Comparison of ENCODE assay signal across 12 cellular contexts in genomic region chr10:89888647-89889046, GRCh38.
DNase-seq lines count a peak whose midpoint lies in the region; ATAC-seq and TF ChIP-seq lines count a peak whose summit lies in the region.
"Had no signal": no experiment of that assay in that cellular context is flagged by ENCODE, and none has a peak within 500 bp of the region (broad histone marks: within the 10 kb centered on the region; RNA-seq: fewer than 3 reads in every experiment).

No MANE protein-coding gene starts in this region.

- no peak overlapping the region for H3K4me2 ChIP-seq in mammary epithelial cell (ENCODE audit: insufficient read depth, low read depth, low read length)

- H3K9ac ChIP-seq in mammary epithelial cell (ENCODE audit: insufficient read depth, low read length), result no peak overlapping the region

- no peaks in the 10 kb centered on the region for H4K20me1 ChIP-seq in mammary epithelial cell (ENCODE audit: insufficient read depth, low read length)

- H3K27me3 ChIP-seq in layer of hippocampus (ENCODE audit: control insufficient read depth, insufficient read depth, low read length), result no peaks in the 10 kb centered on the region
- H3K27me3 ChIP-seq in mammary epithelial cell (ENCODE audit: insufficient read depth, low read length), result no peaks in the 10 kb centered on the region
- H3K27me3 ChIP-seq: Peyer's patch had no signal

- in situ Hi-C loops in mammary epithelial cell (cut with MboI; ENCODE audit: low sequenced_read_pairs in 2 of 2), result no loop called here

- CTCF ChIA-PET in mammary epithelial cell (lab: Charles Lee; ENCODE audit: low non-redundant PET), result interaction anchor here (0.7 kb wide), 1 partner anchor 260 kb away, joined by 3 read pairs; no protein-coding TSS in a partner anchor

- intact Hi-C loops in mammary epithelial cell (cut with micrococcal nuclease), result no loop called here

- no peak overlapping the region for H3K4me3 ChIP-seq in mammary epithelial cell (replicated peaks in 1 of 3; ENCODE audit: insufficient read depth in 1 of 3, low read depth in 2 of 3, low read length in 3 of 3)
- H3K4me3 ChIP-seq: Peyer's patch had no signal

- peaks cover 4% of the 10 kb centered on the region for H3K4me1 ChIP-seq in mammary epithelial cell (ENCODE audit: insufficient read depth, low read length)
- H3K4me1 ChIP-seq: Peyer's patch had no signal

- BruUV-seq in mammary epithelial cell (replicated peaks; lab: Mats Ljungman, UMichigan), result no TSS peak

- ATAC-seq in GM18508 (IDR thresholded peaks at IDR 0.05; ENCODE audit: insufficient read depth, unreplicated experiment) (peak; percentile 89), GM21717 (IDR thresholded peaks at IDR 0.05; ENCODE audit: unreplicated experiment) (peak; percentile 43), HG03521 (IDR thresholded peaks at IDR 0.05; ENCODE audit: unreplicated experiment) (peak; percentile 51)
- ATAC-seq in stimulated activated naive CD8-positive, alpha-beta T cell treated with anti-CD3 and anti-CD28 coated beads, Interleukin-15, Interleukin-2, amounts not matched to agents 100 U/mL and 50 U/mL, for 24 hours, result no peak
- ATAC-seq: activated CD8-positive, alpha-beta memory T cell treated with anti-CD3 and anti-CD28 coated beads, Interleukin-2, amount 10 ng/mL, durations not matched to agents 7 days and 5 days; stimulated activated naive CD8-positive, alpha-beta T cell treated with anti-CD3 and anti-CD28 coated beads, Interleukin-15, amount 100 ng/mL, for 72 hours had no signal

- no peak overlapping the region for H2AFZ ChIP-seq in mammary epithelial cell (ENCODE audit: low read depth, low read length)

- dilution Hi-C loops in mammary epithelial cell (cut with HindIII; ENCODE audit: low sequenced_read_pairs), result no loop called here

- H3K36me3 ChIP-seq in mammary epithelial cell (ENCODE audit: insufficient read depth, low read length), result no peaks in the 10 kb centered on the region
- H3K36me3 ChIP-seq: Peyer's patch had no signal

- DNase-seq in kidney glomerular epithelial cell (lab: John Stamatoyannopoulos, UW) (no peak), mammary epithelial cell (no peak)
- no peak for DNase-seq in activated effector memory CD4-positive, alpha-beta T cell treated with anti-CD3 and anti-CD28 coated beads, Interleukin-2, amount 50 U/mL, for 16 hours
- no peak for DNase-seq in stimulated activated naive CD8-positive, alpha-beta T cell treated with anti-CD3 and anti-CD28 coated beads, Interleukin-15, Interleukin-2, amounts not matched to agents 100 U/mL and 50 U/mL, for 24 hours
- DNase-seq: activated CD8-positive, alpha-beta memory T cell treated with anti-CD3 and anti-CD28 coated beads, Interleukin-2, amount 10 ng/mL, durations not matched to agents 7 days and 5 days; immature natural killer cell; stimulated activated naive CD8-positive, alpha-beta T cell treated with anti-CD3 and anti-CD28 coated beads, Interleukin-15, amount 100 ng/mL, for 72 hours had no signal

- TF ChIP-seq CTCF in mammary epithelial cell (conservative IDR thresholded peaks at IDR 0.05 in 1 of 2, IDR thresholded peaks at IDR 0.05 in 1 of 2; ENCODE audit: extremely low read depth in 1 of 2, insufficient read depth in 1 of 2, low read depth in 1 of 2, low read length in 2 of 2), result no peak

- H3K79me2 ChIP-seq in mammary epithelial cell (ENCODE audit: insufficient read depth, low read length), result no peaks in the 10 kb centered on the region

- peak overlapping the region; percentile 59 for H3K27ac ChIP-seq in layer of hippocampus (ENCODE audit: low read depth, low read length)
- H3K27ac ChIP-seq in mammary epithelial cell (ENCODE audit: insufficient read depth, low read depth, low read length), result no peak overlapping the region

- no peaks in the 10 kb centered on the region for H3K9me3 ChIP-seq in mammary epithelial cell (replicated peaks; ENCODE audit: insufficient read depth, low read length)
- H3K9me3 ChIP-seq: Peyer's patch had no signal
